31 cellular contexts compared by ENCODE assay signal in the genomic region with DNA sequence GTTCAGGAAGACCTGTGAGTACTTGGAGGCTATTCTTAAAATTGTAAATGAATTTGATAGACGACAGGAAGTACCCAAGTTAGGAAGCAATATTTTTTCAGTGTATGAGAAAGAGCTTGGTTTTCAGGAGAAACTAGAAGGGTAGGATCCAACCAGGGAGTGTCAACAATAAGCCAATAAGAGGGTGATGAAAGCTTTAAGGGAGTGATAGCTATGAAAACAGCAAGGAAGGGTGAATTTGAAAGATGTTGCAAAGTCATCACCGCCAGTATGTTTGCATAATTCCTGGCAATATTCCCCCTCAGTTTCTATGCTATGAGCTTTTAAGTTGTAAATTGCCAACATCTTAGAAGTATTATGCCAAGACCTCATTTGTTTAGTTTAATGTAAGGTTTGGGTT. TPM values are rescaled to one million over a fixed set of nuclear protein-coding genes. Genes with fewer than 3 reads are reported as not detected.
DNase-seq lines count a peak whose midpoint lies in the region; ATAC-seq and TF ChIP-seq lines count a peak whose summit lies in the region.
"Had no signal": no experiment of that assay in that cellular context is flagged by ENCODE, and none has a peak within 500 bp of the region (broad histone marks: within the 10 kb centered on the region; RNA-seq: fewer than 3 reads in every experiment).

No MANE protein-coding gene starts in this region.

- TF ChIP-seq CTCF in esophagus squamous epithelium (IDR thresholded peaks at IDR 0.05) = no peak
- TF ChIP-seq CTCF in suprapubic skin (IDR thresholded peaks at IDR 0.05) = no peak
- no peak for TF ChIP-seq CTCF in WERI-Rb-1 (IDR thresholded peaks at IDR 0.05; ENCODE audit: low read depth, low read length)

- peak overlapping the region; percentile 34 for H3K27ac Mint-ChIP-seq in activated T-cell treated with anti-CD3 and anti-CD28 coated beads, Interleukin-2, amount 50 U/mL, for 72 hours
- no peak overlapping the region for H3K27ac Mint-ChIP-seq in T-helper 17 cell
- H3K27ac Mint-ChIP-seq: activated CD4-positive, alpha-beta T cell treated with anti-CD3 and anti-CD28 coated beads, Interleukin-2, amount 10 ng/mL, durations not matched to agents 7 days and 5 days; immature natural killer cell; natural killer cell treated with Interleukin-12 subunit alpha and Interleukin-12 subunit beta and Interleukin-15 and Interleukin-18, amount 100 ng/mL, for 72 hours; stimulated activated effector memory CD8-positive, alpha-beta T cell treated with anti-CD3 and anti-CD28 coated beads, Interleukin-12 subunit alpha, Interleukin-12 subunit beta, amount 100 ng/mL, for 72 hours; WTC11 had no signal

- 27 to 32% methylated on average over 2 of the region's 2 CpGs for WGBS in esophagus squamous epithelium, 2 donors
- WGBS in suprapubic skin = 43% methylated on average over 2 of the region's 2 CpGs

- intact Hi-C loops in esophagus squamous epithelium (cut with DNase I) = no loop called here

- H3K9me3 ChIP-seq in T-helper 17 cell (ENCODE audit: control insufficient read depth, low read length, poor library complexity, severe bottlenecking) (no peaks in the 10 kb centered on the region), esophagus squamous epithelium (no peaks in the 10 kb centered on the region), suprapubic skin (no peaks in the 10 kb centered on the region), WERI-Rb-1 (ENCODE audit: severe bottlenecking) (no peaks in the 10 kb centered on the region)
- H3K9me3 ChIP-seq: BE2C, transverse colon had no signal

- H3K27me3 Mint-ChIP-seq in activated T-cell treated with anti-CD3 and anti-CD28 coated beads, Interleukin-2, amount 50 U/mL, for 72 hours (ENCODE audit: low read depth) = peaks cover 16% of the 10 kb centered on the region
- no peaks in the 10 kb centered on the region for H3K27me3 Mint-ChIP-seq in T-helper 17 cell

- H3K4me1 ChIP-seq in esophagus squamous epithelium (peaks cover 20 to 96% (median 34%) of the 10 kb centered on the region in 3 donors), suprapubic skin (peaks cover 33% of the 10 kb centered on the region)
- H3K4me1 ChIP-seq: BE2C had no signal

- H3K36me3 Mint-ChIP-seq in activated T-cell treated with anti-CD3 and anti-CD28 coated beads, Interleukin-2, amount 50 U/mL, for 72 hours (ENCODE audit: insufficient read depth in 2 of 2) = peaks cover under 1 to 4% of the 10 kb centered on the region in 2 donors
- H3K36me3 Mint-ChIP-seq in T-helper 17 cell (ENCODE audit: low read depth) = peaks cover 2% of the 10 kb centered on the region
- H3K36me3 Mint-ChIP-seq: immature natural killer cell; natural killer cell treated with Interleukin-12 subunit alpha and Interleukin-12 subunit beta and Interleukin-15 and Interleukin-18, amount 100 ng/mL, for 72 hours; stimulated activated effector memory CD8-positive, alpha-beta T cell treated with anti-CD3 and anti-CD28 coated beads, Interleukin-12 subunit alpha, Interleukin-12 subunit beta, amount 100 ng/mL, for 72 hours; WTC11 had no signal

- H3K4me1 Mint-ChIP-seq in activated T-cell treated with anti-CD3 and anti-CD28 coated beads, Interleukin-2, amount 50 U/mL, for 72 hours (ENCODE audit: low read depth) = peaks cover 6% of the 10 kb centered on the region
- peaks cover 22% of the 10 kb centered on the region for H3K4me1 Mint-ChIP-seq in T-helper 17 cell
- H3K4me1 Mint-ChIP-seq: immature natural killer cell had no signal

- DNase-seq in activated T-cell treated with anti-CD3 and anti-CD28 coated beads, Interleukin-2, amount 50 U/mL, for 72 hours = no peak
- DNase-seq in activated T-cell treated with anti-CD3 and anti-CD28 coated beads for 4 hours (no peak), T-helper 17 cell (no peak), esophagus squamous epithelium (lab: John Stamatoyannopoulos, UW) (no peak), suprapubic skin (ENCODE audit: low spot score in 2 of 2) (no peak), WERI-Rb-1 (no peak), NCI-H1436 (lab: John Stamatoyannopoulos, UW) (no peak), NCI-H226 (no peak)
- DNase-seq: activated CD4-positive, alpha-beta T cell treated with anti-CD3 and anti-CD28 coated beads, Interleukin-2, amount 10 ng/mL, durations not matched to agents 7 days and 5 days; activated gamma-delta T cell treated with Interleukin-2 at 50 U/mL for 16 hours; activated T-cell treated with anti-CD3 and anti-CD28 coated beads, Interleukin-2, amount 50 U/mL, for 4 hours; BE2C; DMS 273 treated with DMSO at 0.1 percent for 48 hours; hypothalamus; immature natural killer cell; Karpas-422; NCI-H1105; NCI-H1930; NCI-H2171 treated with DMSO at 0.1 percent for 48 hours; NCI-H524 treated with DMSO at 0.1 percent for 48 hours; PC-3; SW 1271; transverse colon had no signal

- H3K36me3 ChIP-seq in esophagus squamous epithelium (no peaks in the 10 kb centered on the region), suprapubic skin (no peaks in the 10 kb centered on the region), WERI-Rb-1 (no peaks in the 10 kb centered on the region)
- H3K36me3 ChIP-seq: BE2C, transverse colon had no signal

- peaks cover 2 to 4% of the 10 kb centered on the region in 2 donors for H3K9me3 Mint-ChIP-seq in activated T-cell treated with anti-CD3 and anti-CD28 coated beads, Interleukin-2, amount 50 U/mL, for 72 hours
- H3K9me3 Mint-ChIP-seq: activated T-cell treated with anti-CD3 and anti-CD28 coated beads, Interleukin-2, amount 50 U/mL, for 4 hours; central memory CD8-positive, alpha-beta T cell; natural killer cell treated with Interleukin-12 subunit alpha and Interleukin-12 subunit beta and Interleukin-15 and Interleukin-18, amount 100 ng/mL, for 72 hours; stimulated activated effector memory CD8-positive, alpha-beta T cell treated with anti-CD3 and anti-CD28 coated beads, Interleukin-12 subunit alpha, Interleukin-12 subunit beta, amount 100 ng/mL, for 72 hours had no signal

- peak overlapping the region; percentile 81 to 93 (median 91) for H3K27ac ChIP-seq in esophagus squamous epithelium
- peak overlapping the region; percentile 86 for H3K27ac ChIP-seq in suprapubic skin
- H3K27ac ChIP-seq in WERI-Rb-1 = no peak overlapping the region

- ATAC-seq in activated T-cell treated with anti-CD3 and anti-CD28 coated beads, Interleukin-2, amount 50 U/mL, for 72 hours (replicated peaks in 1 of 2) = no peak
- no peak for ATAC-seq in T-helper 17 cell
- ATAC-seq: activated T-cell treated with anti-CD3 and anti-CD28 coated beads, Interleukin-2, amount 50 U/mL, for 4 hours; HCT116; HepG2; natural killer cell treated with Interleukin-12 subunit alpha and Interleukin-12 subunit beta and Interleukin-15 and Interleukin-18, amount 100 ng/mL, for 72 hours; PC-3; stimulated activated effector memory CD8-positive, alpha-beta T cell treated with anti-CD3 and anti-CD28 coated beads, Interleukin-12 subunit alpha, Interleukin-12 subunit beta, amount 100 ng/mL, for 72 hours; WTC11 had no signal

- no peak for TF ChIP-seq EP300 in suprapubic skin (IDR thresholded peaks at IDR 0.05)

- TF ChIP-seq POLR2A in esophagus squamous epithelium (IDR thresholded peaks at IDR 0.05) = no peak
- no peak for TF ChIP-seq POLR2A in suprapubic skin (IDR thresholded peaks at IDR 0.05)

- no peak overlapping the region for H3K4me3 Mint-ChIP-seq in activated T-cell treated with anti-CD3 and anti-CD28 coated beads, Interleukin-2, amount 50 U/mL, for 72 hours
- H3K4me3 Mint-ChIP-seq in T-helper 17 cell = peak overlapping the region; percentile 67
- H3K4me3 Mint-ChIP-seq: activated CD4-positive, alpha-beta T cell treated with anti-CD3 and anti-CD28 coated beads, Interleukin-2, amount 10 ng/mL, durations not matched to agents 7 days and 5 days; activated T-cell treated with anti-CD3 and anti-CD28 coated beads, Interleukin-2, amount 50 U/mL, for 4 hours; central memory CD8-positive, alpha-beta T cell; immature natural killer cell; natural killer cell treated with Interleukin-12 subunit alpha and Interleukin-12 subunit beta and Interleukin-15 and Interleukin-18, amount 100 ng/mL, for 72 hours; stimulated activated effector memory CD8-positive, alpha-beta T cell treated with anti-CD3 and anti-CD28 coated beads, Interleukin-12 subunit alpha, Interleukin-12 subunit beta, amount 100 ng/mL, for 72 hours; WTC11 had no signal

- H3K4me3 ChIP-seq in esophagus squamous epithelium (no peak overlapping the region), suprapubic skin (no peak overlapping the region), WERI-Rb-1 (ENCODE audit: low read depth, low read length) (no peak overlapping the region)
- H3K4me3 ChIP-seq: transverse colon had no signal

- no peaks in the 10 kb centered on the region for H3K27me3 ChIP-seq in esophagus squamous epithelium
- H3K27me3 ChIP-seq in suprapubic skin = no peaks in the 10 kb centered on the region
- H3K27me3 ChIP-seq in WERI-Rb-1 (ENCODE audit: insufficient read depth, low read depth, severe bottlenecking) = peaks cover 9% of the 10 kb centered on the region
- H3K27me3 ChIP-seq: transverse colon had no signal

RNA-seq across cellular contexts. Expression of gene CSTA, which starts 11.8 kb away (rescaled TPM):
- under 1 TPM in 1 of 2 donors, not detected in 1; 0.35 TPM for total RNA-seq in activated T-cell treated with anti-CD3 and anti-CD28 coated beads, Interleukin-2, amount 50 U/mL, for 72 hours
- total RNA-seq in T-helper 17 cell (1 to 10 TPM; 1.3 to 2.2 TPM), esophagus squamous epithelium (1,000 to 10,000 TPM; 1,851 to 3,432 (median 2,556) TPM), suprapubic skin (100 to 1,000 TPM in 3 of 4 donors, 10 to 100 TPM in 1; 22.4 to 253 (median 192) TPM)
- total RNA-seq: activated CD4-positive, alpha-beta T cell treated with anti-CD3 and anti-CD28 coated beads, Interleukin-2, amount 10 ng/mL, durations not matched to agents 7 days and 5 days; activated T-cell treated with anti-CD3 and anti-CD28 coated beads, Interleukin-2, amount 50 U/mL, for 4 hours; glomerular endothelial cell; natural killer cell treated with Interleukin-12 subunit alpha and Interleukin-12 subunit beta and Interleukin-15 and Interleukin-18, amount 100 ng/mL, for 72 hours; osteocyte; PC-3; WTC11 had no signal

Comparison
In these comparisons a context has a peak if more than half of its experiments do, and no peak if none do; other contexts are left out.
1. RNA of gene CSTA, which starts 11.8 kb away (total RNA-seq): 1,851 to 3,432 TPM in esophagus squamous epithelium; 22.4 to 253 TPM in suprapubic skin, 1.3 to 2.2 TPM in T-helper 17 cell and 0.35 TPM in activated T-cell treated with anti-CD3 and anti-CD28 coated beads, Interleukin-2, amount 50 U/mL, for 72 hours; every median in the first group is over 4 times any median in the second.